In the genomic region with DNA sequence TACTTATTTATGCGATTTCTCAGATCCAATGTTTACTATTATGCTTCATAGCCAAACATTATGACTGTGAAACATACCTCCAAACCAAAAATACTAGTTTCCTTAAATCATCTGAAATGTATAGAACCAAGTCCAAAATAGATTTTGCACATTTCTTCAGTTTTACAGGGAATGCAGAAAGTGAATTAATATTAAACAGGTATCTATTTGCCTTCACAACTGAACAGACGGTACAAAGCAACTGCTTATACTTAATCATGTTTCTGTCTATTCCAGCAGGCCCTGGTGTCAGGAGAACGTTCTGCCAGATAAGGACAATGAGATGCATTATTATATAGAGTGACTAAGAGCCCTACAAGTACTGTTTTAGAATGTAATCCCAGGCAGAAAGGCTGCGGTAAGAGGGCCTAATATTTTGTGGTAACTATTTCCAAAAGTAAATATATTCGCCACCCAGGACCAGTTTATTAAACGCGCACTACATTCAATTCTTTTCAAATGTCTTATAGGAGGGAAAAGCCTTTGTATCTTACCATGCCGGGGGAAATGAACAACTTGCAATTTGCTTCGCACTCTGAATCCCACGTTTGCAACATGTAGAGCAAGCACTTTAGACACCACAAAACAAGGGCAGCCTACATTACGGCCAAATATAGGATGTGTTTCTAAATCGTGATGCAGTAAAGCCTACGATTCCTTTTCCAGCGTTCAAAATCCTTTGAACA, we compare ENCODE assay signal across 8 cellular contexts. TPM values are rescaled to one million over a fixed set of nuclear protein-coding genes. Genes with fewer than 3 reads are reported as not detected.
DNase-seq lines count a peak whose midpoint lies in the region; ATAC-seq, FAIRE-seq and TF ChIP-seq lines count a peak whose summit lies in the region.

No MANE protein-coding gene starts in this region.

- no peaks in the 10 kb centered on the region for H3K36me3 ChIP-seq in HEK293 (ENCODE audit: control insufficient read depth in 2 of 2, insufficient read depth in 1 of 2, low read length in 2 of 2)
- peaks cover 2 to 15% of the 10 kb centered on the region in 2 experiments for H3K36me3 ChIP-seq in SK-N-SH (replicated peaks in 1 of 2; ENCODE audit: control insufficient read depth in 1 of 2, insufficient read depth in 2 of 2, low read length in 1 of 2)
- no peaks in the 10 kb centered on the region for H3K36me3 ChIP-seq in esophagus muscularis mucosa
- peaks cover 6% of the 10 kb centered on the region for H3K36me3 ChIP-seq in osteoblast (ENCODE audit: insufficient read depth, low read length)

- peaks cover 44% of the 10 kb centered on the region for H4K20me1 ChIP-seq in SK-N-SH (ENCODE audit: insufficient read depth)
- peaks cover 21% of the 10 kb centered on the region for H4K20me1 ChIP-seq in osteoblast (ENCODE audit: insufficient read depth, low read length)

- H3K27me3 ChIP-seq in SK-N-SH (ENCODE audit: insufficient read depth) (no peaks in the 10 kb centered on the region), esophagus muscularis mucosa (no peaks in the 10 kb centered on the region), osteoblast (ENCODE audit: insufficient read depth, low read length) (no peaks in the 10 kb centered on the region)

- H3F3A ChIP-seq in SK-N-SH (replicated peaks; ENCODE audit: insufficient read depth) = peaks cover 38% of the 10 kb centered on the region

- peaks cover 65% of the 10 kb centered on the region for H3K79me2 ChIP-seq in SK-N-SH (ENCODE audit: insufficient read depth)
- H3K79me2 ChIP-seq in osteoblast (ENCODE audit: insufficient read depth, low read length) = peaks cover 64% of the 10 kb centered on the region

- TF ChIP-seq EP300 in SK-N-SH (IDR thresholded peaks at IDR 0.05; ENCODE audit: borderline replicate concordance in 1 of 2, low read depth in 1 of 2, low read length in 1 of 2) = peak in 1 of 2 experiments; percentile 12; a peak in 1 of 4 replicates
- TF ChIP-seq EP300 in esophagus muscularis mucosa (IDR thresholded peaks at IDR 0.05) = no peak

- H3K4me3 ChIP-seq in AG10803 (ENCODE audit: low read length) (peak overlapping the region; percentile 96), HEK293 (ENCODE audit: low read depth, low read length) (peak overlapping the region; percentile 65), SK-N-SH (ENCODE audit: low read depth in 2 of 2, low read length in 1 of 2) (peak overlapping the region; percentile 80 to 90), esophagus muscularis mucosa (peak overlapping the region; percentile 83 to 95 (median 92)), osteoblast (ENCODE audit: insufficient read depth, low read length) (peak overlapping the region; percentile 91)

- POLR2A ChIA-PET in HEK293 (lab: Yijun Ruan, JAX) = interaction anchor here (0.5 to 1.4 kb wide), 17 partner anchors 8 to 167 kb away, joined by 3 to 20 read pairs (median 6); a partner anchor contains a TSS
- POLR2A ChIA-PET in SK-N-SH (lab: Yijun Ruan, JAX) = interaction anchor here (0.9 to 1.4 kb wide), 6 partner anchors 27 to 97 kb away, joined by 3 to 6 read pairs (median 4); no protein-coding TSS in a partner anchor

- no peak for TF ChIP-seq CTCF in AG10803 (conservative IDR thresholded peaks at IDR 0.05; ENCODE audit: low read length)
- no peak for TF ChIP-seq CTCF in HEK293 (tag by site-specific recombination; IDR thresholded peaks at IDR 0.05)
- TF ChIP-seq CTCF in SK-N-SH (IDR thresholded peaks at IDR 0.05) = no peak
- TF ChIP-seq CTCF in esophagus muscularis mucosa (IDR thresholded peaks at IDR 0.05) = no peak
- TF ChIP-seq CTCF in osteoblast (IDR thresholded peaks at IDR 0.05; ENCODE audit: extremely low read depth, low read depth, low read length) = no peak
- no peak for TF ChIP-seq CTCF in D721Med (IDR thresholded peaks at IDR 0.05; ENCODE audit: insufficient read depth, missing control alignments)

- H3K4me1 ChIP-seq in HEK293 (ENCODE audit: control insufficient read depth, insufficient read depth, low read length) (peaks cover 25% of the 10 kb centered on the region), SK-N-SH (ENCODE audit: control insufficient read depth in 1 of 2, insufficient read depth in 2 of 2, low read depth in 1 of 2, low read length in 1 of 2) (peaks cover 19 to 27% of the 10 kb centered on the region in 2 experiments; a peak in 3 of 4 replicates), esophagus muscularis mucosa (peaks cover 33 to 67% (median 60%) of the 10 kb centered on the region in 4 donors), osteoblast (ENCODE audit: insufficient read depth, low read length) (peaks cover 51% of the 10 kb centered on the region)

- no peak; the same call in 1 of the 2 replicates for TF ChIP-seq RAD21 in SK-N-SH (IDR thresholded peaks at IDR 0.05; ENCODE audit: low read length)

- peak overlapping the region; percentile 87 for H3K9ac ChIP-seq in SK-N-SH

- no peak for ATAC-seq in GM19023 (IDR thresholded peaks at IDR 0.05; ENCODE audit: unreplicated experiment)

- no peak overlapping the region for H2AFZ ChIP-seq in SK-N-SH (ENCODE audit: low read depth)
- no peak overlapping the region for H2AFZ ChIP-seq in osteoblast (ENCODE audit: low read length)

- FAIRE-seq in D721Med (lab: Jason Lieb, UNC) = no peak

- no peak for TF ChIP-seq POLR2A in esophagus muscularis mucosa (IDR thresholded peaks at IDR 0.05; ENCODE audit: low read depth)

- CTCF ChIA-PET in HEK293 (lab: Yijun Ruan, JAX) (interaction anchor here (1.0 to 1.3 kb wide), 4 partner anchors 8 to 74 kb away, joined by 3 to 7 read pairs (median 4); no protein-coding TSS in a partner anchor), SK-N-SH (lab: Yijun Ruan, JAX) (interaction anchor here (0.7 to 1.9 kb wide), 4 partner anchors 28 to 65 kb away, joined by 3 to 18 read pairs (median 4); no protein-coding TSS in a partner anchor)

- DNase-seq in AG10803 (ENCODE audit: low read depth) = peak; percentile 41
- DNase-seq in SK-N-SH = peak; percentile 43
- no peak for DNase-seq in esophagus muscularis mucosa (ENCODE audit: extremely low spot score)
- peak; percentile 72 for DNase-seq in osteoblast (ENCODE audit: insufficient read length, low spot score, missing footprints)
- DNase-seq in D721Med (ENCODE audit: insufficient read length, low spot score) = no peak
- DNase-seq in germinal center (ENCODE audit: low spot score) = no peak

- H3K9me3 ChIP-seq in HEK293 (ENCODE audit: control insufficient read depth, insufficient read depth, low read depth, low read length) = no peaks in the 10 kb centered on the region
- H3K9me3 ChIP-seq in SK-N-SH = no peaks in the 10 kb centered on the region
- no peaks in the 10 kb centered on the region for H3K9me3 ChIP-seq in esophagus muscularis mucosa
- no peaks in the 10 kb centered on the region for H3K9me3 ChIP-seq in osteoblast (ENCODE audit: low read depth, low read length)

- peak overlapping the region; percentile 76 for H3K4me2 ChIP-seq in SK-N-SH
- H3K4me2 ChIP-seq in osteoblast (ENCODE audit: insufficient read depth, low read length) = peak overlapping the region; percentile 96

- intact Hi-C loops in esophagus muscularis mucosa (cut with DNase I) = loop anchor here (2.0 to 5.0 kb wide), 4 partner anchors 37 to 123 kb away; no protein-coding TSS in a partner anchor

- H3K27ac ChIP-seq in HEK293 (ENCODE audit: extremely low read depth, low read depth, low read length) (peak overlapping the region; percentile 89), SK-N-SH (ENCODE audit: low read depth in 2 of 2, low read length in 1 of 2) (peak overlapping the region; percentile 92 to 96), esophagus muscularis mucosa (replicated peaks in 1 of 4) (peak overlapping the region; percentile 99 to 100 (median 99)), osteoblast (ENCODE audit: low read depth, low read length) (peak overlapping the region; percentile 99)

- no peaks in the 10 kb centered on the region for H3K9me2 ChIP-seq in SK-N-SH

- WGBS in SK-N-SH (ENCODE audit: low lambda C conversion rate) = 1% methylated on average over 14 of the region's 14 CpGs
- 7% methylated on average over 14 of the region's 14 CpGs for WGBS in esophagus muscularis mucosa

TF ChIP-seq in HEK293, 187 proteins besides CTCF, POLR2A, EP300 and RAD21 (continues in another document):
- TF ChIP-seq ZNF302 (tag by site-specific recombination; IDR thresholded peaks at IDR 0.05; ENCODE audit: low read depth) (no peak), SCRT2 (tag by site-specific recombination; IDR thresholded peaks at IDR 0.05) (peak; percentile 72; the same call in 1 of the 2 replicates), ZNF623 (tag by site-specific recombination; IDR thresholded peaks at IDR 0.05) (no peak), ZNF335 (tag by site-specific recombination; conservative IDR thresholded peaks at IDR 0.05) (peak; percentile 77), ZNF660 (tag by site-specific recombination; IDR thresholded peaks at IDR 0.05) (0 out of 2 replicates have a peak, but pooled peaks have one; percentile 35), ZBTB20 (tag by site-specific recombination; IDR thresholded peaks at IDR 0.05) (no peak), ZNF777 (tag by site-specific recombination; IDR thresholded peaks at IDR 0.05; ENCODE audit: borderline replicate concordance) (no peak)

TF ChIP-seq in SK-N-SH, 30 proteins besides CTCF, POLR2A, EP300 and RAD21 (continues in another document):
- no peak for TF ChIP-seq TEAD4 (IDR thresholded peaks at IDR 0.05; ENCODE audit: borderline replicate concordance, insufficient read depth)
- TF ChIP-seq RXRA (IDR thresholded peaks at IDR 0.05; ENCODE audit: borderline replicate concordance, low read depth) = no peak
- no peak for TF ChIP-seq FOSL2 (IDR thresholded peaks at IDR 0.05; ENCODE audit: borderline replicate concordance, low read depth)
- no peak for TF ChIP-seq FOXJ3 (CRISPR knock-in tag; IDR thresholded peaks at IDR 0.05)
- TF ChIP-seq GATA2 (CRISPR knock-in tag; IDR thresholded peaks at IDR 0.05) = peak; percentile 33; the same call in 1 of the 2 replicates
- TF ChIP-seq, protein P1, sequence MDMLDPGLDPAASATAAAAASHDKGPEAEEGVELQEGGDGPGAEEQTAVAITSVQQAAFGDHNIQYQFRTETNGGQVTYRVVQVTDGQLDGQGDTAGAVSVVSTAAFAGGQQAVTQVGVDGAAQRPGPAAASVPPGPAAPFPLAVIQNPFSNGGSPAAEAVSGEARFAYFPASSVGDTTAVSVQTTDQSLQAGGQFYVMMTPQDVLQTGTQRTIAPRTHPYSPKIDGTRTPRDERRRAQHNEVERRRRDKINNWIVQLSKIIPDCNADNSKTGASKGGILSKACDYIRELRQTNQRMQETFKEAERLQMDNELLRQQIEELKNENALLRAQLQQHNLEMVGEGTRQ (IDR thresholded peaks at IDR 0.05; ENCODE audit: borderline replicate concordance, low read depth, low read length) = no peak
- TF ChIP-seq EZH2phosphoT487 (IDR thresholded peaks at IDR 0.05; ENCODE audit: borderline replicate concordance, low read depth) = no peak

RNA-seq across cellular contexts. Expression of a gene that starts 1.5 kb away (rescaled TPM):
- 150 and 214 TPM in 2 replicates for polyA plus RNA-seq in SK-N-SH (2012; rRNA removed)
- polyA plus RNA-seq in SK-N-SH (2012; cell fraction: cytosol; rRNA removed) = 187 and 195 TPM in 2 replicates
- polyA plus RNA-seq in SK-N-SH (2012; cell fraction: nucleus; rRNA removed) = 155 and 182 TPM in 2 replicates
- total RNA-seq in esophagus muscularis mucosa = 100 to 1,000 TPM; 221 to 441 (median 315) TPM
- 228 and 261 TPM in 2 replicates for total RNA-seq in osteoblast

Comparison
In these comparisons a context has a peak if more than half of its experiments do, and no peak if none do; other contexts are left out.
1. DNase-seq: peak in AG10803 (single experiment), SK-N-SH (single experiment) and osteoblast (single experiment); none in esophagus muscularis mucosa (single experiment), D721Med (single experiment) and germinal center (single experiment).
2. Peak in every context shown above with its lines, with median percentiles within 50 percentile points of each other: H3K4me3 ChIP-seq and H3K27ac ChIP-seq.